Comparison of ENCODE assay signal across 8 cellular contexts in genomic region chr3:141368062-141368924, GRCh38. TPM values are rescaled to one million over a fixed set of nuclear protein-coding genes. Genes with fewer than 3 reads are reported as not detected.
DNase-seq lines count a peak whose midpoint lies in the region; ATAC-seq and TF ChIP-seq lines count a peak whose summit lies in the region.

ZBTB38 (plus strand) TSS chr3:141368504; CDS start chr3:141442389, 73,885 bp downstream.

- H3K4me1 Mint-ChIP-seq in progenitor cell of endocrine pancreas (ENCODE audit: low read depth), result peaks cover 34% of the 10 kb centered on the region
- peaks cover 8% of the 10 kb centered on the region for H3K4me1 Mint-ChIP-seq in activated naive CD4-positive, alpha-beta T cell treated with anti-CD3 and anti-CD28 coated beads, Interleukin-2, amount 10 ng/mL, durations not matched to agents 7 days and 5 days

- H3K27me3 Mint-ChIP-seq in progenitor cell of endocrine pancreas, result no peaks in the 10 kb centered on the region
- peaks cover 8% of the 10 kb centered on the region for H3K27me3 Mint-ChIP-seq in activated naive CD4-positive, alpha-beta T cell treated with anti-CD3 and anti-CD28 coated beads, Interleukin-2, amount 10 ng/mL, durations not matched to agents 7 days and 5 days

- no peaks in the 10 kb centered on the region for H3K27me3 ChIP-seq in hepatocyte

- H3K4me2 ChIP-seq in hepatocyte, result peak within 1 kb of the TSS; percentile 65

- H3K27ac Mint-ChIP-seq in progenitor cell of endocrine pancreas, result peak within 1 kb of the TSS; percentile 99
- no peak within 1 kb of the TSS for H3K27ac Mint-ChIP-seq in activated naive CD4-positive, alpha-beta T cell treated with anti-CD3 and anti-CD28 coated beads, Interleukin-2, amount 10 ng/mL, durations not matched to agents 7 days and 5 days

- no peaks in the 10 kb centered on the region for H4K20me1 ChIP-seq in hepatocyte (ENCODE audit: insufficient read depth, poor library complexity, severe bottlenecking)

- no peaks in the 10 kb centered on the region for H3K9me3 ChIP-seq in hepatocyte (ENCODE audit: low read depth)

- peak within 1 kb of the TSS; percentile 37 for H3K4me3 ChIP-seq in astrocyte of the spinal cord (ENCODE audit: low read depth, low read length)
- no peak within 1 kb of the TSS for H3K4me3 ChIP-seq in hepatocyte

- peaks cover 1% of the 10 kb centered on the region for H3K36me3 Mint-ChIP-seq in progenitor cell of endocrine pancreas (ENCODE audit: insufficient read depth)
- H3K36me3 Mint-ChIP-seq in activated naive CD4-positive, alpha-beta T cell treated with anti-CD3 and anti-CD28 coated beads, Interleukin-2, amount 10 ng/mL, durations not matched to agents 7 days and 5 days, result no peaks in the 10 kb centered on the region

- no peak within 1 kb of the TSS for H2AFZ ChIP-seq in hepatocyte

- WGBS in hepatocyte (ENCODE audit: low lambda C conversion rate, missing lambda C conversion rate), result 37% methylated on average over 26 of the region's 26 CpGs

- H3K27ac ChIP-seq in hepatocyte, result peak within 1 kb of the TSS; percentile 98

- CTCF ChIA-PET in activated naive CD4-positive, alpha-beta T cell treated with anti-CD3 and anti-CD28 coated beads, Interleukin-2, amount 10 ng/mL, durations not matched to agents 7 days and 5 days (lab: Charles Lee), result interaction anchor here (1.0 to 5.1 kb wide), 4 partner anchors 56 to 86 kb away, joined by 3 to 29 read pairs (median 13); no protein-coding TSS in a partner anchor

- H3K4me3 Mint-ChIP-seq in progenitor cell of endocrine pancreas (ENCODE audit: low read depth), result peak within 1 kb of the TSS; percentile 57
- H3K4me3 Mint-ChIP-seq in activated naive CD4-positive, alpha-beta T cell treated with anti-CD3 and anti-CD28 coated beads, Interleukin-2, amount 10 ng/mL, durations not matched to agents 7 days and 5 days, result no peak within 1 kb of the TSS

- ATAC-seq in GM21528 (IDR thresholded peaks at IDR 0.05; ENCODE audit: low FRiP score, unreplicated experiment) (no peak), HG03469 (IDR thresholded peaks at IDR 0.05; ENCODE audit: unreplicated experiment) (no peak)

- peaks cover 3% of the 10 kb centered on the region for H3K79me2 ChIP-seq in hepatocyte

- H3K9me2 ChIP-seq in hepatocyte (replicated peaks; ENCODE audit: insufficient read depth), result no peaks in the 10 kb centered on the region

- DNase-seq in EH (ENCODE audit: low read depth), result peak; percentile 98
- DNase-seq in M059J (ENCODE audit: low read depth), result peak; percentile 99
- DNase-seq in astrocyte of the spinal cord (ENCODE audit: low read depth, low spot score), result peak; percentile 97
- peak; percentile 96 for DNase-seq in hepatocyte (ENCODE audit: low spot score)
- DNase-seq in progenitor cell of endocrine pancreas (ENCODE audit: low spot score, unreplicated experiment), result peak; percentile 54
- no peak for DNase-seq in activated naive CD4-positive, alpha-beta T cell treated with anti-CD3 and anti-CD28 coated beads, Interleukin-2, amount 10 ng/mL, durations not matched to agents 7 days and 5 days

- H3K36me3 ChIP-seq in hepatocyte (replicated peaks; ENCODE audit: insufficient read depth, low read depth), result no peaks in the 10 kb centered on the region

- in situ Hi-C loops in astrocyte of the spinal cord (cut with HindIII; ENCODE audit: low sequenced_read_pairs), result no loop called here

- no peaks in the 10 kb centered on the region for H3K9me3 Mint-ChIP-seq in progenitor cell of endocrine pancreas (ENCODE audit: low read depth)
- H3K9me3 Mint-ChIP-seq in activated naive CD4-positive, alpha-beta T cell treated with anti-CD3 and anti-CD28 coated beads, Interleukin-2, amount 10 ng/mL, durations not matched to agents 7 days and 5 days, result peaks cover 4% of the 10 kb centered on the region

- TF ChIP-seq CTCF in astrocyte of the spinal cord (IDR thresholded peaks at IDR 0.05; ENCODE audit: low read depth, low read length) (no peak), hepatocyte (IDR thresholded peaks at IDR 0.05; ENCODE audit: poor library complexity) (no peak), progenitor cell of endocrine pancreas (IDR thresholded peaks at IDR 0.05; ENCODE audit: unreplicated experiment) (no peak)

- H3K4me1 ChIP-seq in hepatocyte (ENCODE audit: insufficient read depth), result peaks cover 37% of the 10 kb centered on the region

RNA-seq across cellular contexts. Expression of gene ZBTB38, which starts in this region (rescaled TPM):
- 92.8 and 96.4 TPM in 2 replicates for total RNA-seq in M059J (2014; rRNA removed; shearing (Covaris generic))
- total RNA-seq in hepatocyte, result 122 and 140 TPM in 2 replicates
- polyA plus RNA-seq in hepatocyte, result 31.6 and 32.7 TPM in 2 replicates
- 25.8 and 27.0 TPM in 2 replicates for total RNA-seq in progenitor cell of endocrine pancreas
